ENCODE assay signal across 29 cellular contexts in the genomic region with DNA sequence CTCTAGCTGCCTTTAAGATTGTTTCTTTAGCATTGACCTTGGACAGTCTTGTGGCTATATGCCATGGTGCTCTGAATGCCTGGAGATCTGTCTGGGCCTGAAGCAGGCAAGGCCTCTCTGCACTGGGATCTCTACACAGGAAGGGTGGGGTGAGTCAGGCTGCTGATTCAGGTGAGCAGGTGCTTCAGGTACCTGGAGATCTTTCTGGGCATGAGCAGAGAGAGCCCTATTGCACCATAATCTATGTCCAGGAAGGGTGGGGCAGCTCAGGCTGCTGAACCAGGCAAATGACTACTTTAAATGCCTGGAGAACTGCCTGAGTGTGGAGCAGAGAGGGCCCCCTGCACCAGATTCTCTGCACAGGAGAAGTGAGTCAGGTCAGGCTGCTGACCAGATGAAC.
"Had no signal": no experiment of that assay in that cellular context is flagged by ENCODE, and none has a peak within 500 bp of the region (broad histone marks: within the 10 kb centered on the region; RNA-seq: fewer than 3 reads in every experiment).

No MANE protein-coding gene starts in this region.

- H3K36me3 ChIP-seq: gastroesophageal sphincter, left lung, spleen, suprapubic skin, tibial artery had no signal

- H3K27me3 ChIP-seq: gastroesophageal sphincter, left lung, spleen, suprapubic skin, tibial artery had no signal

- FAIRE-seq: colon, endometrium had no signal

- H3K4me3 Mint-ChIP-seq: activated CD4-positive, alpha-beta memory T cell treated with anti-CD3 and anti-CD28 coated beads, Interleukin-2, amount 10 ng/mL, durations not matched to agents 7 days and 5 days; activated CD4-positive, alpha-beta T cell treated with anti-CD3 and anti-CD28 coated beads, Interleukin-2, amount 10 ng/mL, durations not matched to agents 7 days and 5 days; activated naive CD4-positive, alpha-beta T cell treated with anti-CD3 and anti-CD28 coated beads, Interleukin-2, amount 50 U/mL, for 24 hours; activated naive CD8-positive, alpha-beta T cell treated with anti-CD3 and anti-CD28 coated beads, Interleukin-2, amount 50 U/mL, for 24 hours; activated T-cell treated with anti-CD3 and anti-CD28 coated beads, Interleukin-2, amount 50 U/mL, for 24 hours; central memory CD8-positive, alpha-beta T cell; immature natural killer cell; natural killer cell treated with Interleukin-12 subunit alpha and Interleukin-12 subunit beta and Interleukin-15 and Interleukin-18, amount 100 ng/mL, for 72 hours; T-helper 17 cell had no signal

- DNase-seq: activated CD4-positive, alpha-beta memory T cell treated with anti-CD3 and anti-CD28 coated beads, Interleukin-2, amount 10 ng/mL, durations not matched to agents 7 days and 5 days; activated CD4-positive, alpha-beta T cell treated with anti-CD3 and anti-CD28 coated beads for 1 hour; activated CD4-positive, alpha-beta T cell treated with anti-CD3 and anti-CD28 coated beads, Interleukin-2, amount 10 ng/mL, durations not matched to agents 7 days and 5 days; activated CD8-positive, alpha-beta memory T cell treated with anti-CD3 and anti-CD28 coated beads, Interleukin-2, amount 50 U/mL, for 48 hours; activated gamma-delta T cell; activated naive CD8-positive, alpha-beta T cell treated with anti-CD3 and anti-CD28 coated beads, Interleukin-2, amount 50 U/mL, for 24 hours; activated T-cell treated with anti-CD3 and anti-CD28 coated beads, Interleukin-2, amount 50 U/mL, for 24 hours; amygdala; effector CD8-positive, alpha-beta T cell; erythroblast; hypothalamus; immature natural killer cell; kidney glomerular epithelial cell; left lung; mucosa of descending colon; posterior cingulate gyrus; right cardiac atrium; spleen; stimulated activated naive CD4-positive, alpha-beta T cell; T-helper 17 cell; tibial artery had no signal

- H3K4me1 Mint-ChIP-seq: activated CD4-positive, alpha-beta memory T cell treated with anti-CD3 and anti-CD28 coated beads, Interleukin-2, amount 10 ng/mL, durations not matched to agents 7 days and 5 days; activated CD4-positive, alpha-beta T cell treated with anti-CD3 and anti-CD28 coated beads, Interleukin-2, amount 10 ng/mL, durations not matched to agents 7 days and 5 days; activated naive CD4-positive, alpha-beta T cell treated with anti-CD3 and anti-CD28 coated beads, Interleukin-2, amount 50 U/mL, for 24 hours; activated naive CD8-positive, alpha-beta T cell treated with anti-CD3 and anti-CD28 coated beads, Interleukin-2, amount 50 U/mL, for 24 hours; central memory CD8-positive, alpha-beta T cell; immature natural killer cell; T-helper 17 cell had no signal

- H3K27ac ChIP-seq: gastroesophageal sphincter, left lung, spleen, suprapubic skin, tibial artery had no signal

- H3K27ac Mint-ChIP-seq: activated CD4-positive, alpha-beta memory T cell treated with anti-CD3 and anti-CD28 coated beads, Interleukin-2, amount 10 ng/mL, durations not matched to agents 7 days and 5 days; activated CD4-positive, alpha-beta T cell treated with anti-CD3 and anti-CD28 coated beads, Interleukin-2, amount 10 ng/mL, durations not matched to agents 7 days and 5 days; activated naive CD4-positive, alpha-beta T cell treated with anti-CD3 and anti-CD28 coated beads, Interleukin-2, amount 50 U/mL, for 24 hours; activated naive CD8-positive, alpha-beta T cell treated with anti-CD3 and anti-CD28 coated beads, Interleukin-2, amount 50 U/mL, for 24 hours; activated T-cell treated with anti-CD3 and anti-CD28 coated beads, Interleukin-2, amount 50 U/mL, for 24 hours; immature natural killer cell; natural killer cell treated with Interleukin-12 subunit alpha and Interleukin-12 subunit beta and Interleukin-15 and Interleukin-18, amount 100 ng/mL, for 72 hours; T-helper 17 cell had no signal

- H3K36me3 Mint-ChIP-seq: activated naive CD4-positive, alpha-beta T cell treated with anti-CD3 and anti-CD28 coated beads, Interleukin-2, amount 50 U/mL, for 24 hours; immature natural killer cell had no signal

- ATAC-seq: activated naive CD8-positive, alpha-beta T cell treated with anti-CD3 and anti-CD28 coated beads, Interleukin-2, amount 50 U/mL, for 24 hours; gastroesophageal sphincter; left lung; mucosa of descending colon; natural killer cell treated with Interleukin-12 subunit alpha and Interleukin-12 subunit beta and Interleukin-15 and Interleukin-18, amount 100 ng/mL, for 72 hours; right cardiac atrium; T-helper 17 cell had no signal

- H3K9me3 Mint-ChIP-seq: central memory CD8-positive, alpha-beta T cell had no signal

- H3K27me3 Mint-ChIP-seq: activated CD4-positive, alpha-beta memory T cell treated with anti-CD3 and anti-CD28 coated beads, Interleukin-2, amount 10 ng/mL, durations not matched to agents 7 days and 5 days; activated CD4-positive, alpha-beta T cell treated with anti-CD3 and anti-CD28 coated beads, Interleukin-2, amount 10 ng/mL, durations not matched to agents 7 days and 5 days; activated naive CD4-positive, alpha-beta T cell treated with anti-CD3 and anti-CD28 coated beads, Interleukin-2, amount 50 U/mL, for 24 hours; activated naive CD8-positive, alpha-beta T cell treated with anti-CD3 and anti-CD28 coated beads, Interleukin-2, amount 50 U/mL, for 24 hours; activated T-cell treated with anti-CD3 and anti-CD28 coated beads, Interleukin-2, amount 50 U/mL, for 24 hours; central memory CD8-positive, alpha-beta T cell; T-helper 17 cell had no signal

- H3K9me3 ChIP-seq: tibial artery had no signal

- H3K4me3 ChIP-seq: gastroesophageal sphincter, left lung, lung, mucosa of descending colon, spleen, suprapubic skin, tibial artery had no signal

- H3K4me1 ChIP-seq: gastroesophageal sphincter, left lung, spleen, suprapubic skin, tibial artery had no signal
